In the genomic region with DNA sequence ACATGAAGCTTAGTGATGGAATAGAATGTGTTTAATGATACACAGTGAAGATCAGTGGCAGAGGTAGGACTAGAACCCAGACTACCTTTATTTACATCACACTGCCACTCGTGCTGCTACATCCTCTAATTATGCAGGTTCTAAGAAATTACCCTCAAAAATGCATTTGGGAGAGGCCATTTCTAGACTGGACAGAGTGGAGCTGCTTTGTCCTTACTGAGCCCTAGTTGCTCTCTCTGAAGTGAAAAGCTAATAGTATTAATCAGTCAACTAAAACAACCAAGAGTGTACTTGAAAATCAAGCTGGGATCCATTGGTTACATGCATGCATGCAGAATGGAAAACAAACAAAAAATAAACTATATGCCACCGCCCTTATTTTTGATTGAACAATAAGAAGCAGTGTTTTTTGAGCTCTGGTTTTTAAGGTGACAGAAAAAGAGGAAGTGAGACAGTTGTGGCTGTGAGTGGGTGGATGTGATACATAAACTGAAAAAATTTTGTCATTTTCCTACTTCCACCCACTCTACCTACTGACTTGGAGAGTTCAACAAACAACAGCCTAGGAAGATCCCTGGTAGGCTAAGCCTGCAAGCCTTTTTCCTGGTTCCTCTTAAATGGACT, we compare ENCODE assay signal across 8 cellular contexts. TPM values are rescaled to one million over a fixed set of nuclear protein-coding genes. Genes with fewer than 3 reads are reported as not detected.
DNase-seq lines count a peak whose midpoint lies in the region; ATAC-seq and TF ChIP-seq lines count a peak whose summit lies in the region.

No MANE protein-coding gene starts in this region.

- H3K4me1 Mint-ChIP-seq in activated CD4-positive, alpha-beta T cell treated with anti-CD3 and anti-CD28 coated beads, Interleukin-2, amount 10 ng/mL, durations not matched to agents 7 days and 5 days, result peaks cover 31% of the 10 kb centered on the region

- DNase-seq in activated effector memory CD4-positive, alpha-beta T cell treated with anti-CD3 and anti-CD28 coated beads, Interleukin-2, amount 50 U/mL, for 16 hours, result peak; percentile 63
- DNase-seq in activated effector memory CD4-positive, alpha-beta T cell treated with Interleukin-2 at 50 U/mL for 16 hours, result no peak
- peak; percentile 15 for DNase-seq in activated CD4-positive, alpha-beta T cell treated with anti-CD3 and anti-CD28 coated beads, Interleukin-2, amount 10 ng/mL, durations not matched to agents 7 days and 5 days
- DNase-seq in stimulated activated naive CD8-positive, alpha-beta T cell treated with anti-CD3 and anti-CD28 coated beads, Interleukin-15, Interleukin-2, amounts not matched to agents 100 U/mL and 50 U/mL, for 24 hours, result peak; percentile 35
- DNase-seq in NCI-H2107 treated with DMSO at 0.1 percent for 48 hours (lab: John Stamatoyannopoulos, UW; ENCODE audit: unreplicated experiment) (no peak), C1 segment of cervical spinal cord (lab: John Stamatoyannopoulos, UW) (no peak), breast epithelium (ENCODE audit: low spot score in 2 of 2) (no peak)

- H3K4me1 ChIP-seq in breast epithelium, result no peaks in the 10 kb centered on the region

- no peaks in the 10 kb centered on the region for H3K9me3 ChIP-seq in breast epithelium

- peaks cover 0 to 21% of the 10 kb centered on the region in 2 donors for H3K27me3 ChIP-seq in breast epithelium

- no peaks in the 10 kb centered on the region for H3K36me3 ChIP-seq in breast epithelium

- POLR2A ChIA-PET in activated CD4-positive, alpha-beta T cell treated with anti-CD3 and anti-CD28 coated beads, Interleukin-2, amount 10 ng/mL, durations not matched to agents 7 days and 5 days (lab: Charles Lee), result interaction anchor here (0.7 to 1.4 kb wide), 2 partner anchors 8 to 31 kb away, joined by 3 to 5 read pairs; no protein-coding TSS in a partner anchor

- no peak overlapping the region for H3K4me3 Mint-ChIP-seq in activated CD4-positive, alpha-beta T cell treated with anti-CD3 and anti-CD28 coated beads, Interleukin-2, amount 10 ng/mL, durations not matched to agents 7 days and 5 days

- H3K27ac ChIP-seq in breast epithelium, result no peak overlapping the region

- TF ChIP-seq POLR2A in breast epithelium (IDR thresholded peaks at IDR 0.05), result no peak

- no peak overlapping the region for H3K4me3 ChIP-seq in breast epithelium

- peak; percentile 56 for ATAC-seq in HG03139 (IDR thresholded peaks at IDR 0.05; ENCODE audit: unreplicated experiment)
- peak; percentile 20 for ATAC-seq in stimulated activated naive CD8-positive, alpha-beta T cell treated with anti-CD3 and anti-CD28 coated beads, Interleukin-15, Interleukin-2, amounts not matched to agents 100 U/mL and 50 U/mL, for 24 hours

- H3K9me3 Mint-ChIP-seq in activated CD4-positive, alpha-beta T cell treated with anti-CD3 and anti-CD28 coated beads, Interleukin-2, amount 10 ng/mL, durations not matched to agents 7 days and 5 days, result peaks cover 12% of the 10 kb centered on the region

- no peaks in the 10 kb centered on the region for H3K27me3 Mint-ChIP-seq in activated CD4-positive, alpha-beta T cell treated with anti-CD3 and anti-CD28 coated beads, Interleukin-2, amount 10 ng/mL, durations not matched to agents 7 days and 5 days

- CTCF ChIA-PET in activated CD4-positive, alpha-beta T cell treated with anti-CD3 and anti-CD28 coated beads, Interleukin-2, amount 10 ng/mL, durations not matched to agents 7 days and 5 days (lab: Charles Lee), result interaction anchor here (0.7 to 1.2 kb wide), 7 partner anchors 9 to 323 kb away, joined by 3 to 4 read pairs (median 3); no protein-coding TSS in a partner anchor

- H3K27ac Mint-ChIP-seq in activated CD4-positive, alpha-beta T cell treated with anti-CD3 and anti-CD28 coated beads, Interleukin-2, amount 10 ng/mL, durations not matched to agents 7 days and 5 days, result peak overlapping the region; percentile 82

- TF ChIP-seq CTCF in breast epithelium (IDR thresholded peaks at IDR 0.05), result no peak

- intact Hi-C loops in breast epithelium (cut with DNase I; ENCODE audit: low total_unique reads), result no loop called here

- H3K36me3 Mint-ChIP-seq in activated CD4-positive, alpha-beta T cell treated with anti-CD3 and anti-CD28 coated beads, Interleukin-2, amount 10 ng/mL, durations not matched to agents 7 days and 5 days (ENCODE audit: low read depth), result peaks cover 4% of the 10 kb centered on the region

RNA-seq across cellular contexts. Expression of a gene that starts 6.8 kb away (rescaled TPM):
- not detected for total RNA-seq in activated CD4-positive, alpha-beta T cell treated with anti-CD3 and anti-CD28 coated beads, Interleukin-2, amount 10 ng/mL, durations not matched to agents 7 days and 5 days
- 100 to 1,000 TPM in 1 of 3 donors, 10 to 100 TPM in 2; 63.3 to 512 (median 90.0) TPM for total RNA-seq in breast epithelium

Comparison
In these comparisons a context has a peak if more than half of its experiments do, and no peak if none do; other contexts are left out.
1. DNase-seq: peak in activated effector memory CD4-positive, alpha-beta T cell treated with anti-CD3 and anti-CD28 coated beads, Interleukin-2, amount 50 U/mL, for 16 hours (single experiment), activated CD4-positive, alpha-beta T cell treated with anti-CD3 and anti-CD28 coated beads, Interleukin-2, amount 10 ng/mL, durations not matched to agents 7 days and 5 days (single experiment) and stimulated activated naive CD8-positive, alpha-beta T cell treated with anti-CD3 and anti-CD28 coated beads, Interleukin-15, Interleukin-2, amounts not matched to agents 100 U/mL and 50 U/mL, for 24 hours (single experiment); none in activated effector memory CD4-positive, alpha-beta T cell treated with Interleukin-2 at 50 U/mL for 16 hours (single experiment), NCI-H2107 treated with DMSO at 0.1 percent for 48 hours (single experiment), C1 segment of cervical spinal cord (0 of 14) and breast epithelium (0 of 2).
2. RNA of a gene that starts 6.8 kb away (total RNA-seq): 63.3 to 512 TPM in breast epithelium; not detected in activated CD4-positive, alpha-beta T cell treated with anti-CD3 and anti-CD28 coated beads, Interleukin-2, amount 10 ng/mL, durations not matched to agents 7 days and 5 days; every median in the first group is over 10 times any median in the second.